2 cellular contexts compared by ENCODE assay signal in the genomic region with DNA sequence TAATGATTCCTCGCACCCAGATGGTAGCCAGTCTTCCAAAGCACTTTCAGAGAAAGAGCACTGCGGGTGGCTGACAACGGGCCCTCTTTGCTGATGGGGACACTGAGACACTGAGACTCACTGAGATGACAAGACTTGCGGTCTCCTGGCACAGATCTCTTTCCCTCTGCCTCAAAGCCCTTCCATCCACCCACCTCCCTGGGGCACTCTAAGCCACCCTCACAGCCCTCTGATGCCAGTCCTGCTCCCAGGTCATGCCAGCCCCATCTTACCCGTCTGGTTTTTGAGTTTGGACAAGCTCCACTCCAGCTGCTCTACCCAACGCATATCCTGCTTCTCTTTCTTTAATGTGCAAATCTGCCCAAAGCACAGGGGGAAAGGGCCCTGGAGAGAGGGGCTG. TPM values are rescaled to one million over a fixed set of nuclear protein-coding genes. Genes with fewer than 3 reads are reported as not detected.
"Had no signal": no experiment of that assay in that cellular context is flagged by ENCODE, and none has a peak within 500 bp of the region (broad histone marks: within the 10 kb centered on the region; RNA-seq: fewer than 3 reads in every experiment).

No MANE protein-coding gene starts in this region.

RNA-seq across cellular contexts. Expression of a gene that starts 14.3 kb away (rescaled TPM):
- total RNA-seq: activated CD4-positive, alpha-beta T cell treated with anti-CD3 and anti-CD28 coated beads, Interleukin-2, amount 10 ng/mL, durations not matched to agents 7 days and 5 days; activated naive CD4-positive, alpha-beta T cell treated with anti-CD3 and anti-CD28 coated beads for 36 hours had no signal
